Comparison of ENCODE assay signal across 26 cellular contexts in the genomic region with DNA sequence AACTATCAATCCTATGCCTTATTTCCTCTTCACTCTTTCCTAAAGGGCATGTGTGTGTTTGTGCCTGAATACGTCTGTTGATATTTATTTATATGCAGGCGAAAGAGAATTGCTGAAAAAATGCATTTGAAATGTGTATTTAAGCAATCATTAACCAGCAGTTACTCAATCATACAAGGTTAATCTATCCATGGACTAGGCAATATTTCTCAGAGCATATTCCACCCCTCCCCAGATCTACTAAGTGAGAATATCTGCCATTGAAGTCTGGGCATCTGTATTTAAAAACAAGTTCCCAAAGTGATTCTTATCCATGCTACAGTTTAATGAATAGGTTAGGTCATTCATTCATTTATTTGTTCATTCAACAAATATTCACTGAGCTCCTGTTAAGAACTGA.
"Had no signal": no experiment of that assay in that cellular context is flagged by ENCODE, and none has a peak within 500 bp of the region (broad histone marks: within the 10 kb centered on the region; RNA-seq: fewer than 3 reads in every experiment).

No MANE protein-coding gene starts in this region.

- H3K27me3 ChIP-seq: stomach, suprapubic skin, testis, thyroid gland, tibial artery, transverse colon, upper lobe of left lung, upper lobe of right lung, uterus, vagina had no signal

- H3K36me3 ChIP-seq: stomach, suprapubic skin, thoracic aorta, thyroid gland, tibial artery, tibial nerve, transverse colon, upper lobe of left lung, upper lobe of right lung, uterus, vagina had no signal

- DNase-seq: stimulated activated CD4-positive, alpha-beta T cell treated with anti-CD3 and anti-CD28 coated beads, Interleukin-2, amount 100 ng/mL, for 48 hours; stimulated activated CD4-positive, alpha-beta T cell treated with anti-CD3 and anti-CD28 coated beads, Interleukin-4, amount 100 ng/mL, for 1 hour; stimulated activated CD4-positive, alpha-beta T cell treated with anti-CD3 and anti-CD28 coated beads, Interleukin-4, amount 100 ng/mL, for 24 hours; stimulated activated CD4-positive, alpha-beta T cell treated with anti-CD3 and anti-CD28 coated beads, Interleukin-4, amount 100 ng/mL, for 4 hours; stimulated activated CD8-positive, alpha-beta memory T cell treated with anti-CD3 and anti-CD28 coated beads, Interleukin-4, amount 100 ng/mL, for 48 hours; stimulated activated naive B cell treated with anti-CD40 and anti-IgM and Interleukin-4, amounts not matched to agents 10 μg/mL and 1 μg/mL and 100 μg/mL, for 72 hours; stimulated activated naive CD4-positive, alpha-beta T cell; stimulated activated naive CD4-positive, alpha-beta T cell treated with Interleukin-2 at 50 U/mL for 16 hours; stimulated activated naive CD8-positive, alpha-beta T cell treated with anti-CD3 and anti-CD28 coated beads, Interleukin-15, amount 100 ng/mL, for 72 hours; stimulated activated naive CD8-positive, alpha-beta T cell treated with anti-CD3 and anti-CD28 coated beads, Interleukin-15, Interleukin-2, amounts not matched to agents 100 U/mL and 50 U/mL, for 24 hours; stomach; substantia nigra; testis; thyroid gland; tibial artery; transverse colon; trophoblast cell; upper lobe of left lung; upper lobe of right lung; uterus had no signal

- ATAC-seq: stimulated activated memory B cell treated with anti-CD40 and anti-IgM and Interleukin-4, amounts not matched to agents 10 μg/mL and 1 μg/mL and 100 μg/mL, for 72 hours; stimulated activated naive B cell treated with anti-CD40 and anti-IgM and Interleukin-4, amounts not matched to agents 10 μg/mL and 1 μg/mL and 100 μg/mL, for 72 hours; stimulated activated naive CD8-positive, alpha-beta T cell treated with anti-CD3 and anti-CD28 coated beads, Interleukin-15, amount 100 ng/mL, for 72 hours; stimulated activated naive CD8-positive, alpha-beta T cell treated with anti-CD3 and anti-CD28 coated beads, Interleukin-15, Interleukin-2, amounts not matched to agents 100 U/mL and 50 U/mL, for 24 hours; upper lobe of right lung had no signal

- H3K4me1 ChIP-seq: stomach, suprapubic skin, testis, thyroid gland, tibial artery, tibial nerve, transverse colon, upper lobe of left lung, upper lobe of right lung, uterus, vagina had no signal

- H3K9me3 ChIP-seq: stomach, suprapubic skin, testis, thoracic aorta, thyroid gland, tibial artery, tibial nerve, transverse colon, upper lobe of left lung, upper lobe of right lung, uterus, vagina had no signal

- H3K27ac ChIP-seq: stomach, suprapubic skin, testis, thoracic aorta, thyroid gland, tibial artery, tibial nerve, transverse colon, upper lobe of left lung, upper lobe of right lung, uterus, vagina had no signal

- FAIRE-seq: urothelium cell line had no signal

- H3K4me3 ChIP-seq: stomach, suprapubic skin, testis, thoracic aorta, thyroid gland, tibial artery, tibial nerve, transverse colon, upper lobe of left lung, upper lobe of right lung, uterus, vagina had no signal
